In genomic region chr17:77470800-77471733, GRCh38 we compare ENCODE assay signal across 8 cellular contexts.
DNase-seq lines count a peak whose midpoint lies in the region; ATAC-seq and TF ChIP-seq lines count a peak whose summit lies in the region.

No MANE protein-coding gene starts in this region.

- BruUV-seq in Caco-2 (replicated peaks; lab: Mats Ljungman, UMichigan), result no TSS peak
- BruUV-seq in Panc1 (replicated peaks; lab: Mats Ljungman, UMichigan), result no TSS peak

- intact Hi-C loops in Caco-2 (cut with micrococcal nuclease; ENCODE audit: unreplicated experiment) (loop anchor here (5.0 kb wide), 1 partner anchor 34 kb away; no protein-coding TSS in a partner anchor), Panc1 (cut with micrococcal nuclease; ENCODE audit: unreplicated experiment) (no loop called here)

- H3K27ac ChIP-seq in Panc1 (ENCODE audit: low read length) (peak overlapping the region; percentile 18; the same call in 1 of the 2 replicates), epithelial cell of prostate (peak overlapping the region; percentile 82), neural progenitor cell (peak overlapping the region; percentile 97)

- in situ Hi-C loops in Panc1 (cut with HindIII; ENCODE audit: low pct_unique_long_range_greater_than_20kb, low sequenced_read_pairs), result no loop called here

- peaks cover 1% of the 10 kb centered on the region; the same call in 1 of the 2 replicates for H3K36me3 ChIP-seq in Caco-2 (ENCODE audit: control insufficient read depth, insufficient read depth, low read length)
- 0 out of 2 replicates have a peak, but pooled peaks cover 4% of the 10 kb centered on the region for H3K36me3 ChIP-seq in Panc1 (ENCODE audit: control insufficient read depth, insufficient read depth, low read length)
- H3K36me3 ChIP-seq in neural progenitor cell, result no peaks in the 10 kb centered on the region

- H3K9me3 Mint-ChIP-seq in Caco-2 (ENCODE audit: unreplicated experiment), result peaks cover 11% of the 10 kb centered on the region
- no peaks in the 10 kb centered on the region for H3K9me3 Mint-ChIP-seq in neural progenitor cell

- CTCF ChIA-PET in Caco-2 (lab: Charles Lee), result interaction anchor here (2.4 kb wide), 1 partner anchor 41 kb away, joined by 10 read pairs; no protein-coding TSS in a partner anchor
- CTCF ChIA-PET in Panc1 (lab: Charles Lee), result no interaction called here

- TF ChIP-seq CTCF in Caco-2 (IDR thresholded peaks at IDR 0.05; ENCODE audit: insufficient read depth in 1 of 2, low read depth in 1 of 2, low read length in 1 of 2, severe bottlenecking in 1 of 2, unreplicated experiment in 1 of 2), result peak; percentile 13 to 32
- no peak for TF ChIP-seq CTCF in Panc1 (IDR thresholded peaks at IDR 0.05)
- no peak for TF ChIP-seq CTCF in neural progenitor cell (IDR thresholded peaks at IDR 0.05)

- H3K27ac Mint-ChIP-seq in Caco-2 (ENCODE audit: unreplicated experiment) (peak overlapping the region; percentile 96), neural progenitor cell (peak overlapping the region; percentile 98)

- peaks cover 84% of the 10 kb centered on the region for H3K79me2 ChIP-seq in neural progenitor cell (ENCODE audit: low read depth)

- no peak overlapping the region for H2AFZ ChIP-seq in neural progenitor cell (replicated peaks)

- H3K36me3 Mint-ChIP-seq in Caco-2 (ENCODE audit: insufficient read depth, unreplicated experiment), result peaks cover 80% of the 10 kb centered on the region
- H3K36me3 Mint-ChIP-seq in neural progenitor cell, result peaks cover 24% of the 10 kb centered on the region

- POLR2A ChIA-PET in Caco-2 (lab: Charles Lee), result interaction anchor here (2.2 kb wide), 1 partner anchor 20 kb away, joined by 18 read pairs; no protein-coding TSS in a partner anchor
- POLR2A ChIA-PET in Panc1 (lab: Charles Lee), result no interaction called here

- ATAC-seq in Panc1 (0 out of 2 replicates have a peak, but pooled peaks have one; percentile 10), HG03342 (IDR thresholded peaks at IDR 0.05; ENCODE audit: unreplicated experiment) (no peak), HG02981 (IDR thresholded peaks at IDR 0.05; ENCODE audit: unreplicated experiment) (no peak)

- H3K9ac ChIP-seq in neural progenitor cell, result no peak overlapping the region

- peaks cover 84% of the 10 kb centered on the region for H4K20me1 ChIP-seq in neural progenitor cell (ENCODE audit: low read depth)

- H3K9me3 ChIP-seq in Caco-2 (no peaks in the 10 kb centered on the region), Panc1 (ENCODE audit: control insufficient read depth, insufficient read depth, low read depth, low read length) (no peaks in the 10 kb centered on the region), neural progenitor cell (ENCODE audit: low read depth) (no peaks in the 10 kb centered on the region)

- DNase-seq in Caco-2, result peak; percentile 76 to 81
- DNase-seq in Panc1 (ENCODE audit: low read depth, low spot score), result no peak
- no peak for DNase-seq in epithelial cell of prostate (ENCODE audit: low read depth, low spot score)
- peak; percentile 66 for DNase-seq in neural progenitor cell (ENCODE audit: low spot score)
- DNase-seq in NCI-H1092 treated with DMSO at 0.1 percent for 48 hours (lab: John Stamatoyannopoulos, UW), result no peak
- no peak for DNase-seq in Kasumi-1 (lab: John Stamatoyannopoulos, UW)

- peaks cover 48% of the 10 kb centered on the region for H3K4me1 ChIP-seq in Caco-2
- H3K4me1 ChIP-seq in Panc1 (ENCODE audit: control insufficient read depth, insufficient read depth, low read length), result peaks cover 59% of the 10 kb centered on the region
- H3K4me1 ChIP-seq in neural progenitor cell, result peaks cover 84% of the 10 kb centered on the region

- H3K4me1 Mint-ChIP-seq in Caco-2 (ENCODE audit: low read depth, unreplicated experiment) (peaks cover 61% of the 10 kb centered on the region), neural progenitor cell (peaks cover 89% of the 10 kb centered on the region)

- no peaks in the 10 kb centered on the region for H3K27me3 Mint-ChIP-seq in Caco-2 (ENCODE audit: insufficient read depth, unreplicated experiment)
- H3K27me3 Mint-ChIP-seq in neural progenitor cell (ENCODE audit: insufficient read depth, low read depth), result peaks cover 16% of the 10 kb centered on the region

- H3K4me3 Mint-ChIP-seq in Caco-2 (ENCODE audit: unreplicated experiment) (peak overlapping the region; percentile 42), neural progenitor cell (peak overlapping the region; percentile 72)

- H3K4me3 ChIP-seq in Caco-2 (ENCODE audit: low read depth, low read length), result no peak overlapping the region
- no peak overlapping the region for H3K4me3 ChIP-seq in Panc1 (ENCODE audit: low read depth in 2 of 2, low read length in 2 of 2)
- H3K4me3 ChIP-seq in neural progenitor cell, result peak overlapping the region; percentile 28

- H3K27me3 ChIP-seq in Caco-2 (replicated peaks; ENCODE audit: control insufficient read depth, insufficient read depth, low read length) (no peaks in the 10 kb centered on the region), Panc1 (ENCODE audit: control insufficient read depth, insufficient read depth, low read length) (no peaks in the 10 kb centered on the region), neural progenitor cell (no peaks in the 10 kb centered on the region)

- peak overlapping the region; percentile 71 for H3K4me2 ChIP-seq in neural progenitor cell

- H3F3A ChIP-seq in neural progenitor cell (ENCODE audit: low read depth), result peaks cover 61% of the 10 kb centered on the region

Comparison
In these comparisons a context has a peak if more than half of its experiments do, and no peak if none do; other contexts are left out.
1. DNase-seq: peak in Caco-2 (2 of 2) and neural progenitor cell (single experiment); none in Panc1 (single experiment), epithelial cell of prostate (single experiment), NCI-H1092 treated with DMSO at 0.1 percent for 48 hours (single experiment) and Kasumi-1 (0 of 2).
2. CTCF ChIP-seq: peak in Caco-2 (2 of 2); none in Panc1 (single experiment) and neural progenitor cell (single experiment).
3. H3K27ac ChIP-seq: peak in every context shown above with its lines; median percentile 97 in neural progenitor cell; 82 in epithelial cell of prostate; 18 in Panc1.